In the genomic region with DNA sequence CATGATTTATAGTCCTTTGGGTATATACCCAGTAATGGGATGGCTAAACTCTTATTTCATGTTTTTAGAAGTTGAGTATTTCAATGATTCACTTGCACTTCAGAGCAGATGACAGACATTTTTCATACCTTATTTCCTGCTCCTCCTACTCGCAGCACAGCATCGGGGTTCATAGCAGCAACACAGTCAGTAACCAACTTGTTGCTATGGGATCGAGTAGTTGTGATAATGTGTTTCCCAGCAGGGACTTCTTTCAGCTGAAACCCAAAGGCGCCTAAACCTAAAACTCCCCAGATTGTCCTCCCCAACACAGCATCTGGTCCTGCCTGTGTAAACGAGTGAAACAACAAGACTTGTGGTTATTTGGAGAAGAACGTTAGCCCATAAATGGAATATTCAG, we compare ENCODE assay signal across 27 cellular contexts.
"Had no signal": no experiment of that assay in that cellular context is flagged by ENCODE, and none has a peak within 500 bp of the region (broad histone marks: within the 10 kb centered on the region; RNA-seq: fewer than 3 reads in every experiment).

No MANE protein-coding gene starts in this region.

- FAIRE-seq: small intestine, urothelium cell line had no signal

- H2AFZ ChIP-seq: neural progenitor cell, parathyroid adenoma had no signal

- H3K79me2 ChIP-seq: parathyroid adenoma had no signal

- H3K27me3 ChIP-seq: neural progenitor cell, neutrophil, ovary, right lobe of liver, sigmoid colon, stomach, thyroid gland, tibial nerve, upper lobe of left lung, vagina had no signal

- H3K4me1 ChIP-seq: parathyroid adenoma, psoas muscle, right lobe of liver, sigmoid colon, stomach, thyroid gland, tibial nerve, upper lobe of left lung, vagina had no signal

- H3K9me3 ChIP-seq: neutrophil, ovary, psoas muscle, right lobe of liver, sigmoid colon, stomach, thoracic aorta, thyroid gland, tibial nerve, upper lobe of left lung, vagina had no signal

- ATAC-seq: natural killer cell; psoas muscle; right cardiac atrium; right lobe of liver; stimulated activated effector memory CD8-positive, alpha-beta T cell treated with anti-CD3 and anti-CD28 coated beads, Interleukin-12 subunit alpha, Interleukin-12 subunit beta, amount 100 ng/mL, for 72 hours; stimulated activated naive B cell treated with anti-CD40 and anti-IgM and Interleukin-4, amounts not matched to agents 10 μg/mL and 1 μg/mL and 100 μg/mL, for 72 hours had no signal

- DNase-seq: natural killer cell; nucleus accumbens; ovary; posterior cingulate gyrus; psoas muscle; right cardiac atrium; right lobe of liver; sigmoid colon; small intestine; stimulated activated CD4-positive, alpha-beta T cell treated with anti-CD3 and anti-CD28 coated beads, Interleukin-15, amount 100 ng/mL, for 24 hours; stimulated activated CD4-positive, alpha-beta T cell treated with anti-CD3 and anti-CD28 coated beads, Interleukin-2, amount 100 ng/mL, for 24 hours; stimulated activated CD4-positive, alpha-beta T cell treated with anti-CD3 and anti-CD28 coated beads, Interleukin-2, amount 100 ng/mL, for 48 hours; stimulated activated CD4-positive, alpha-beta T cell treated with anti-CD3 and anti-CD28 coated beads, Interleukin-4, amount 100 ng/mL, for 24 hours; stimulated activated naive B cell treated with anti-CD40 and anti-IgM and Interleukin-4, amounts not matched to agents 10 μg/mL and 1 μg/mL and 100 μg/mL, for 72 hours; stimulated activated naive CD4-positive, alpha-beta T cell treated with Interleukin-2 at 50 U/mL for 16 hours; stomach; thyroid gland; trophoblast cell had no signal

- H3K4me2 ChIP-seq: neural progenitor cell had no signal

- H3K36me3 ChIP-seq: ovary had no signal

- H3K9ac ChIP-seq: neural progenitor cell, parathyroid adenoma had no signal

- H3K4me3 ChIP-seq: neural progenitor cell, ovary, psoas muscle, right lobe of liver, sigmoid colon, stomach, thoracic aorta, thyroid gland, tibial nerve, upper lobe of left lung, vagina had no signal

- H3K27ac ChIP-seq: neural progenitor cell, neutrophil, ovary, parathyroid adenoma, psoas muscle, right lobe of liver, sigmoid colon, stomach, thoracic aorta, thyroid gland, tibial nerve, upper lobe of left lung, vagina had no signal
